In the genomic region with DNA sequence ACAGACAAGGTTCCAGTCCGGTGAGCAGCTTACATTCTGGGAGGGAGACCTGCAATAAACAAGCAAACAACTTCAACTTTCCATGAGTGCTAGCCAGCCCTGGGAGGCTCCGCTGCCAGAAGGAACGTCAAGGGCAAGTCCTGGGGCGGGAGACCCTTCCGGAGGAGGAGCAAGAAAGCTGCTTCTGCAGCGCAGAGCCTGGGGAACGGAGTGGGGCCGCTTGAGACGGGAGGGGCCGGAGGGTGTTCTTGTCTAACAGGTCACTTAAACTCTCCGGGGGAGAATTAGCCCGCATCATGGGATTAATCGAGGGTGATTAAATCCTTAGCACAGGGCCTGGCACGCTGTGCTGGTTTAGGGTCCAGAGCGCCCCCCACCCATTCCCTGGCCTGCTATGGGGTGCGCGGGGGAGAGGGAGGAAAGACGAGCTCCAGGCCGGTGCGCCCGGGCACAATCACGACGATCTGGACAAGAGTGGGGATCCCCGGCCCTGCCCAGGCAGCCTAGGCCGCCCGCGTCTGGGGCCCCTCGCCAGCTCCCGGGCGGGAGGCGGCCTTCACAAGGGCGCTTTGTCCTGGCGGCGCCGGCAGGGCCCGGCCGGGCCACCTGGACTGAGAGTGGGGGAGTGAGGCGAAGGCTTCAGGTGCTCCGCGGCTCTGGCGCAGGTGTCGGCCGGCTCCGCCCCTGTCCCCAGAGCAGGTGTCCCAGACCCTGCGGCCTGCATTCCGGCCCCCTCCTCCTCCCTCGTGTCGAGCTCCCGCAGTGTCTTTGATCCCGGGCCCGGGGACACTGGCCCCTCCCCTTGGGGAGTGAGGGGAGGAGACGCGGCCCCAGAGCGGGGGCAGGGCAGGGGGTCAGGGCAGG, we compare ENCODE assay signal across 8 cellular contexts. TPM values are rescaled to one million over a fixed set of nuclear protein-coding genes. Genes with fewer than 3 reads are reported as not detected.
DNase-seq lines count a peak whose midpoint lies in the region; ATAC-seq and TF ChIP-seq lines count a peak whose summit lies in the region.

No MANE protein-coding gene starts in this region.

- H3K27me3 ChIP-seq in Peyer's patch (peaks cover 0 to 18% of the 10 kb centered on the region in 2 donors), psoas muscle (ENCODE audit: insufficient read depth in 3 of 3, low read length in 2 of 3) (peaks cover 0 to 34% (median 13%) of the 10 kb centered on the region in 3 donors)

- peaks cover 10% of the 10 kb centered on the region for H3K27me3 Mint-ChIP-seq in activated CD4-positive, alpha-beta T cell treated with anti-CD3 and anti-CD28 coated beads for 36 hours

- TF ChIP-seq POLR2A in Peyer's patch (IDR thresholded peaks at IDR 0.05) = no peak

- TF ChIP-seq CTCF in Peyer's patch (IDR thresholded peaks at IDR 0.05) = no peak
- no peak for TF ChIP-seq CTCF in psoas muscle (IDR thresholded peaks at IDR 0.05)

- H3K36me3 ChIP-seq in Peyer's patch = no peaks in the 10 kb centered on the region
- no peaks in the 10 kb centered on the region for H3K36me3 ChIP-seq in psoas muscle (ENCODE audit: insufficient read depth in 1 of 2, low read depth in 1 of 2)

- intact Hi-C loops in activated CD4-positive, alpha-beta T cell treated with anti-CD3 and anti-CD28 coated beads for 36 hours (cut with DNase I, micrococcal nuclease) = no loop called here
- intact Hi-C loops in Right ventricle myocardium superior (cut with DNase I) (no loop called here), psoas muscle (cut with DNase I) (no loop called here)

- 25 to 42% (median 31%) methylated on average over 29 to 54 of the region's 54 CpGs for WGBS in psoas muscle, 3 donors

- H3K4me3 ChIP-seq in Peyer's patch = peak overlapping the region; percentile 39 to 74 (median 56)
- H3K4me3 ChIP-seq in psoas muscle = peak overlapping the region; percentile 52

- no peaks in the 10 kb centered on the region for H3K36me3 Mint-ChIP-seq in activated CD4-positive, alpha-beta T cell treated with anti-CD3 and anti-CD28 coated beads for 36 hours (ENCODE audit: low read depth)

- CTCF ChIA-PET in activated CD4-positive, alpha-beta T cell treated with anti-CD3 and anti-CD28 coated beads for 36 hours (lab: Charles Lee) = interaction anchor here (0.6 to 1.1 kb wide), 2 partner anchors 9 to 84 kb away, joined by 3 read pairs; no protein-coding TSS in a partner anchor

- H3K27ac Mint-ChIP-seq in activated CD4-positive, alpha-beta T cell treated with anti-CD3 and anti-CD28 coated beads for 36 hours = no peak overlapping the region

- ATAC-seq in activated CD4-positive, alpha-beta T cell treated with anti-CD3 and anti-CD28 coated beads for 36 hours = no peak
- ATAC-seq in Right ventricle myocardium superior (ENCODE audit: poor library complexity) = no peak
- ATAC-seq in psoas muscle = no peak
- ATAC-seq in HG03045 (IDR thresholded peaks at IDR 0.05; ENCODE audit: unreplicated experiment) = no peak

- H3K4me1 Mint-ChIP-seq in activated CD4-positive, alpha-beta T cell treated with anti-CD3 and anti-CD28 coated beads for 36 hours = peaks cover 20% of the 10 kb centered on the region

- no peak for DNase-seq in activated CD4-positive, alpha-beta T cell treated with anti-CD3 and anti-CD28 coated beads for 36 hours
- DNase-seq in activated CD4-positive, alpha-beta T cell treated with anti-CD3 and anti-CD28 coated beads, Interleukin-2, amount 50 U/mL, for 48 hours = no peak
- DNase-seq in Peyer's patch (peak; percentile 58 to 65 (median 61)), Right ventricle myocardium superior (peak; percentile 39), psoas muscle (peak; percentile 14 to 47), HCEC 1CT (no peak), caudate nucleus (lab: John Stamatoyannopoulos, UW) (no peak)

- H3K27ac ChIP-seq in Peyer's patch (peak overlapping the region in 2 of 4 donors; percentile 60 to 78), psoas muscle (no peak overlapping the region), caudate nucleus (ENCODE audit: low read depth, low read length) (no peak overlapping the region)

- no peaks in the 10 kb centered on the region for H3K9me3 Mint-ChIP-seq in activated CD4-positive, alpha-beta T cell treated with anti-CD3 and anti-CD28 coated beads for 36 hours (ENCODE audit: low read depth)

- H3K4me1 ChIP-seq in Peyer's patch (peaks cover 3 to 23% (median 13%) of the 10 kb centered on the region in 4 donors), psoas muscle (peaks cover 11% of the 10 kb centered on the region)

- H3K4me3 Mint-ChIP-seq in activated CD4-positive, alpha-beta T cell treated with anti-CD3 and anti-CD28 coated beads for 36 hours = peak overlapping the region; percentile 51

- H3K9me3 ChIP-seq in Peyer's patch (no peaks in the 10 kb centered on the region), psoas muscle (no peaks in the 10 kb centered on the region)

- POLR2A ChIA-PET in activated CD4-positive, alpha-beta T cell treated with anti-CD3 and anti-CD28 coated beads for 36 hours (lab: Charles Lee) = no interaction called here

RNA-seq across cellular contexts. Expression of a gene that starts 0.7 kb away (rescaled TPM):
- total RNA-seq in activated CD4-positive, alpha-beta T cell treated with anti-CD3 and anti-CD28 coated beads for 36 hours = 1 to 10 TPM in 1 of 2 experiments, under 1 TPM in 1; 0.75 to 1.1 TPM
- total RNA-seq in Peyer's patch (1 to 10 TPM in 2 of 4 donors, under 1 TPM in 1, not detected in 1; 0.83 to 1.6 (median 1.2) TPM), Right ventricle myocardium superior (not detected), psoas muscle (not detected)
- under 1 TPM in 1 of 3 donors, not detected in 2; 0.13 TPM for polyA plus RNA-seq in psoas muscle

RNA-seq across cellular contexts. Expression of a gene that starts 4.1 kb away (rescaled TPM):
- 10 to 100 TPM; 28.1 to 33.4 TPM for total RNA-seq in activated CD4-positive, alpha-beta T cell treated with anti-CD3 and anti-CD28 coated beads for 36 hours
- total RNA-seq in Peyer's patch (10 to 100 TPM; 46.2 to 66.8 (median 63.0) TPM), Right ventricle myocardium superior (8.5 TPM), psoas muscle (10 to 100 TPM; 12.1 to 23.5 (median 14.2) TPM)
- polyA plus RNA-seq in psoas muscle = 10 to 100 TPM; 19.7 to 23.5 (median 21.3) TPM

RNA-seq across cellular contexts. Expression of a gene that starts 14.7 kb away (rescaled TPM):
- total RNA-seq in activated CD4-positive, alpha-beta T cell treated with anti-CD3 and anti-CD28 coated beads for 36 hours = 1 to 10 TPM; 1.0 to 1.5 TPM
- total RNA-seq in Peyer's patch (1 to 10 TPM in 1 of 4 donors, not detected in 3; 4.9 TPM), Right ventricle myocardium superior (not detected), psoas muscle (under 1 TPM in 2 of 4 donors, not detected in 2; 0.37 to 0.56 TPM)
- polyA plus RNA-seq in psoas muscle = under 1 TPM in 1 of 3 donors, not detected in 2; 0.14 TPM

RNA-seq across cellular contexts. Expression of a gene that starts 36.3 kb away (rescaled TPM):
- total RNA-seq in activated CD4-positive, alpha-beta T cell treated with anti-CD3 and anti-CD28 coated beads for 36 hours = under 1 TPM; 0.37 to 0.39 TPM
- total RNA-seq in Peyer's patch (10 to 100 TPM in 1 of 4 donors, 1 to 10 TPM in 3; 1.1 to 17.3 (median 3.3) TPM), Right ventricle myocardium superior (4.5 TPM), psoas muscle (1 to 10 TPM; 1.3 to 2.6 (median 2.0) TPM)
- polyA plus RNA-seq in psoas muscle = under 1 TPM; 0.53 to 1.00 (median 0.82) TPM

Comparison
In these comparisons a context has a peak if more than half of its experiments do, and no peak if none do; other contexts are left out.
1. DNase-seq: peak in Peyer's patch (3 of 3), Right ventricle myocardium superior (single experiment) and psoas muscle (2 of 2); none in activated CD4-positive, alpha-beta T cell treated with anti-CD3 and anti-CD28 coated beads for 36 hours (single experiment), activated CD4-positive, alpha-beta T cell treated with anti-CD3 and anti-CD28 coated beads, Interleukin-2, amount 50 U/mL, for 48 hours (0 of 2), HCEC 1CT (single experiment) and caudate nucleus (0 of 61).